14 cellular contexts compared by ENCODE assay signal in the genomic region with DNA sequence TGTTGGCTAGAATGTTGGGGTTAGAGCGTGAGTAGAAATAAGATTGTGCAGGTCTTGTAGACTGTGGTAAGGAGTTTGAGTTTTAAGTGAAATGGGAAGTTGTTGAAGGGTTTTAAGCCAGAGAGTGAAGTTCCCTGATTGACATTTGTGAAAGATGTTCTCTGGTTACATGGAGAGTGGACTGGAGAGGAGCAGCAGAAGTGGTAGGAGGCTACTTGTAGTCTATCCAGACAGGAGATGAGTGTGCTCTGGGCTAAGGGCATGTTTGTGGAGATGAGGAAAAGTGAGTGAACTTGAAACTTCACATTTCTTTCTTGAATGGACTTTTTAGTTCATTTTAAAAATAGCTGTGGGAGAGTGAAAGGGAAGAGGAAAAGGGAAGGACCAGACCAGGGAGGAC.
"Had no signal": no experiment of that assay in that cellular context is flagged by ENCODE, and none has a peak within 500 bp of the region (broad histone marks: within the 10 kb centered on the region; RNA-seq: fewer than 3 reads in every experiment).

No MANE protein-coding gene starts in this region.

- DNase-seq: activated CD4-positive, alpha-beta T cell treated with anti-CD3 and anti-CD28 coated beads for 48 hours; activated naive CD4-positive, alpha-beta T cell treated with Interleukin-2 at 50 U/mL for 16 hours; amygdala; foreskin keratinocyte; head of caudate nucleus; left colon; mammary epithelial cell; nephron progenitor cell; psoas muscle; right lobe of liver; stimulated activated CD4-positive, alpha-beta T cell treated with anti-CD3 and anti-CD28 coated beads, Interleukin-1b, Interleukin-23, amount 100 ng/mL, for 48 hours; tibial artery; WERI-Rb-1 had no signal

- ATAC-seq: foreskin keratinocyte; left colon; psoas muscle; stimulated activated memory B cell treated with anti-CD40 and anti-IgM and Interleukin-4, amounts not matched to agents 10 μg/mL and 1 μg/mL and 100 μg/mL, for 72 hours had no signal
